8 cellular contexts compared by ENCODE assay signal in the genomic region with DNA sequence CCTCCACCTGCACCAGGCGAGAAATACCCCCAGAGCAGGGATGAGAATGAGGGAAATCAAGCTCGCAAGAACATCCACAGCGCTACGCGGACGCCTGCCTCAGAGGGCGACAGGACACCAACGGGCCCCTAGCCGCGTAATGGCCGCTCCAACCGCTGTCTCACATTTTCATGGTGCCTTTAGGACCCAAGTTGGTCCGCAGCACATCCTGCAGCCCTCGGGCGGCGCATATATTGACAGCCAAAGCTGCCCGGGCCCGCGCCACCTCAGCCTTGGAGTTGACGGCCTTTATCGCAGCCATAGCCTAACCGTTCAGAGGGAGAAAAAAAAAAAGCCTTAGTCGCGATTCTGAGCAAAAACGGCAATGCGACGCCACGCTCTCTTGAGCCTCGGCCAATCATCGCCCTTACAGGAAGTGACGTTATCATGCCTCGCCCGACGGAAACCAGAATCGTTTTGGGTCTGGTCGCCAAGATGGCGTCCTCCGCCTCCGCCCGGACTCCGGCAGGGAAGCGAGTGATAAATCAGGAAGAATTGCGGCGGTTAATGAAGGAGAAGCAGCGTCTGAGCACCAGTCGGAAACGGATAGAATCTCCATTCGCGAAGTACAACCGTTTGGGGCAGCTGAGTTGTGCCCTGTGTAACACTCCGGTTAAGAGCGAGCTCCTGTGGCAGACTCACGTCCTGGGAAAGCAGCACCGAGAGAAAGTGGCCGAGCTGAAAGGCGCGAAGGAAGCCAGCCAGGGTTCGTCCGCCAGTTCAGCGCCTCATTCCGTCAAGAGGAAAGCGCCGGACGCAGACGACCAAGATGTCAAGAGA. TPM values are rescaled to one million over a fixed set of nuclear protein-coding genes. Genes with fewer than 3 reads are reported as not detected.
A peak's percentile ranks its signal among the peaks of the same experiment; 100 is the strongest.
DNase-seq lines count a peak whose midpoint lies in the region; ATAC-seq, FAIRE-seq and TF ChIP-seq lines count a peak whose summit lies in the region.

A gene with protein sequence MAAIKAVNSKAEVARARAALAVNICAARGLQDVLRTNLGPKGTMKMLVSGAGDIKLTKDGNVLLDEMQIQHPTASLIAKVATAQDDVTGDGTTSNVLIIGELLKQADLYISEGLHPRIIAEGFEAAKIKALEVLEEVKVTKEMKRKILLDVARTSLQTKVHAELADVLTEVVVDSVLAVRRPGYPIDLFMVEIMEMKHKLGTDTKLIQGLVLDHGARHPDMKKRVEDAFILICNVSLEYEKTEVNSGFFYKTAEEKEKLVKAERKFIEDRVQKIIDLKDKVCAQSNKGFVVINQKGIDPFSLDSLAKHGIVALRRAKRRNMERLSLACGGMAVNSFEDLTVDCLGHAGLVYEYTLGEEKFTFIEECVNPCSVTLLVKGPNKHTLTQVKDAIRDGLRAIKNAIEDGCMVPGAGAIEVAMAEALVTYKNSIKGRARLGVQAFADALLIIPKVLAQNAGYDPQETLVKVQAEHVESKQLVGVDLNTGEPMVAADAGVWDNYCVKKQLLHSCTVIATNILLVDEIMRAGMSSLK (minus strand): TSS at position 368 of the 819 bp plus-strand sequence. CDS start 67 bp downstream, at position 301.
A gene with protein sequence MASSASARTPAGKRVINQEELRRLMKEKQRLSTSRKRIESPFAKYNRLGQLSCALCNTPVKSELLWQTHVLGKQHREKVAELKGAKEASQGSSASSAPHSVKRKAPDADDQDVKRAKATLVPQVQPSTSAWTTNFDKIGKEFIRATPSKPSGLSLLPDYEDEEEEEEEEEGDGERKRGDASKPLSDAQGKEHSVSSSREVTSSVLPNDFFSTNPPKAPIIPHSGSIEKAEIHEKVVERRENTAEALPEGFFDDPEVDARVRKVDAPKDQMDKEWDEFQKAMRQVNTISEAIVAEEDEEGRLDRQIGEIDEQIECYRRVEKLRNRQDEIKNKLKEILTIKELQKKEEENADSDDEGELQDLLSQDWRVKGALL (plus strand): TSS at position 448 of the 819 bp plus-strand sequence. CDS start 27 bp downstream, at position 475.

- H3K27me3 ChIP-seq in DND-41 (ENCODE audit: insufficient read depth, low read length, poor library complexity) (no peaks in the 10 kb centered on the region), Karpas-422 (ENCODE audit: low read length) (no peaks in the 10 kb centered on the region), fibroblast of lung (ENCODE audit: control insufficient read depth, insufficient read depth, low read length) (no peaks in the 10 kb centered on the region)

- H3K9me3 ChIP-seq in DND-41 (ENCODE audit: insufficient read depth, low read length, severe bottlenecking), result no peaks in the 10 kb centered on the region
- no peaks in the 10 kb centered on the region for H3K9me3 ChIP-seq in Karpas-422 (ENCODE audit: low read length)
- H3K9me3 ChIP-seq in fibroblast of lung (ENCODE audit: control insufficient read depth, insufficient read depth, low read depth, low read length), result no peaks in the 10 kb centered on the region

- DNase-seq in DND-41, result peak; percentile 92
- peak; percentile 98 for DNase-seq in Karpas-422
- DNase-seq in RCC 7860 (ENCODE audit: low spot score), result peak; percentile 76
- DNase-seq in activated T-helper 1 cell treated with anti-CD3 and anti-CD28 coated beads, Interleukin-2, amount 50 U/mL, for 16 hours (ENCODE audit: low read depth in 1 of 2, low spot score in 1 of 2), result peak; percentile 77 to 81
- peak; percentile 94 to 96 for DNase-seq in fibroblast of lung (ENCODE audit: low read depth in 2 of 2)
- DNase-seq in naive B cell, result peak; percentile 90
- DNase-seq in stimulated activated effector memory CD8-positive, alpha-beta T cell treated with anti-CD3 and anti-CD28 coated beads, Interleukin-12 subunit alpha, Interleukin-12 subunit beta, amount 100 ng/mL, for 72 hours (ENCODE audit: low spot score in 2 of 2), result peak; percentile 72 to 92

- H3K9ac ChIP-seq in DND-41 (ENCODE audit: low read depth, low read length) (peak within 1 kb of the TSS; percentile 67), Karpas-422 (ENCODE audit: low read length) (peak within 1 kb of the TSS; percentile 77), fibroblast of lung (ENCODE audit: insufficient read depth, low read length) (peak within 1 kb of the TSS; percentile 95)

- peaks cover 0 to 21% (median 4%) of the 10 kb centered on the region in 3 donors for H3K27me3 Mint-ChIP-seq in naive B cell

- H3K79me2 ChIP-seq in DND-41 (ENCODE audit: insufficient read depth, low read length), result peaks cover 26% of the 10 kb centered on the region
- peaks cover 26% of the 10 kb centered on the region for H3K79me2 ChIP-seq in Karpas-422 (ENCODE audit: low read length)
- peaks cover 24% of the 10 kb centered on the region for H3K79me2 ChIP-seq in fibroblast of lung (ENCODE audit: control insufficient read depth, insufficient read depth, low read length)

- FAIRE-seq in RCC 7860 (lab: Jason Lieb, UNC), result peak; percentile 72

- peaks cover 17 to 24% of the 10 kb centered on the region in 2 donors for H3K36me3 Mint-ChIP-seq in naive B cell
- peaks cover 55% of the 10 kb centered on the region for H3K36me3 Mint-ChIP-seq in stimulated activated effector memory CD8-positive, alpha-beta T cell treated with anti-CD3 and anti-CD28 coated beads, Interleukin-12 subunit alpha, Interleukin-12 subunit beta, amount 100 ng/mL, for 72 hours

- ATAC-seq in DND-41 (ENCODE audit: insufficient read depth, low read depth) (peak; percentile 92), GM21825 (IDR thresholded peaks at IDR 0.05; ENCODE audit: unreplicated experiment) (peak; percentile 80), naive B cell (ENCODE audit: low read depth in 2 of 2) (peak; percentile 93 to 95)
- ATAC-seq in stimulated activated effector memory CD8-positive, alpha-beta T cell treated with anti-CD3 and anti-CD28 coated beads, Interleukin-12 subunit alpha, Interleukin-12 subunit beta, amount 100 ng/mL, for 72 hours, result peak; percentile 99

- H3K36me3 ChIP-seq in DND-41 (ENCODE audit: insufficient read depth, low read length) (peaks cover 34% of the 10 kb centered on the region), Karpas-422 (ENCODE audit: insufficient read depth, low read length) (peaks cover 19% of the 10 kb centered on the region; the same call in 1 of the 2 replicates), fibroblast of lung (ENCODE audit: control insufficient read depth, insufficient read depth, low read length) (no peaks in the 10 kb centered on the region)

- H2AFZ ChIP-seq in DND-41 (ENCODE audit: low read depth, low read length) (peak within 1 kb of the TSS; percentile 87), Karpas-422 (ENCODE audit: low read length) (peak within 1 kb of the TSS; percentile 46; the same call in 1 of the 2 replicates), fibroblast of lung (ENCODE audit: low read length) (peak within 1 kb of the TSS; percentile 100)

- H3K27ac Mint-ChIP-seq in naive B cell, result peak within 1 kb of the TSS; percentile 98 to 100 (median 100)
- peak within 1 kb of the TSS; percentile 100 for H3K27ac Mint-ChIP-seq in stimulated activated effector memory CD8-positive, alpha-beta T cell treated with anti-CD3 and anti-CD28 coated beads, Interleukin-12 subunit alpha, Interleukin-12 subunit beta, amount 100 ng/mL, for 72 hours

- H4K20me1 ChIP-seq in DND-41 (ENCODE audit: insufficient read depth, low read length), result no peaks in the 10 kb centered on the region
- no peaks in the 10 kb centered on the region for H4K20me1 ChIP-seq in Karpas-422 (ENCODE audit: insufficient read depth, low read depth, low read length)
- no peaks in the 10 kb centered on the region for H4K20me1 ChIP-seq in fibroblast of lung (ENCODE audit: control insufficient read depth, extremely low read depth, insufficient read depth, low read length)

- peak within 1 kb of the TSS; percentile 63 to 86 for H3K4me3 ChIP-seq in DND-41 (ENCODE audit: low read depth in 1 of 2, low read length in 2 of 2)
- H3K4me3 ChIP-seq in Karpas-422 (ENCODE audit: low read length), result peak within 1 kb of the TSS; percentile 80
- H3K4me3 ChIP-seq in fibroblast of lung (replicated peaks in 1 of 4; ENCODE audit: control extremely low read depth in 1 of 4, insufficient read depth in 1 of 4, low read depth in 3 of 4, low read length in 4 of 4), result peak within 1 kb of the TSS; percentile 90 to 100 (median 100)

- TF ChIP-seq CTCF in DND-41 (IDR thresholded peaks at IDR 0.05; ENCODE audit: borderline replicate concordance, extremely low read depth, low read length, poor library complexity, severe bottlenecking) (peak; percentile 2), fibroblast of lung (conservative IDR thresholded peaks at IDR 0.05 in 1 of 2, IDR thresholded peaks at IDR 0.05 in 1 of 2; ENCODE audit: low read depth in 1 of 2, low read length in 2 of 2) (no peak)

- peaks cover 30% of the 10 kb centered on the region for H3K4me1 ChIP-seq in DND-41 (ENCODE audit: insufficient read depth, low read length)
- peaks cover 22% of the 10 kb centered on the region for H3K4me1 ChIP-seq in Karpas-422 (ENCODE audit: low read length)
- peaks cover 6% of the 10 kb centered on the region for H3K4me1 ChIP-seq in fibroblast of lung (ENCODE audit: control insufficient read depth, extremely low read depth, insufficient read depth, low read length)

- H3K9me3 Mint-ChIP-seq in naive B cell, result peaks cover 0 to 9% (median 0%) of the 10 kb centered on the region in 7 donors
- peaks cover 7% of the 10 kb centered on the region for H3K9me3 Mint-ChIP-seq in stimulated activated effector memory CD8-positive, alpha-beta T cell treated with anti-CD3 and anti-CD28 coated beads, Interleukin-12 subunit alpha, Interleukin-12 subunit beta, amount 100 ng/mL, for 72 hours

- peak within 1 kb of the TSS; percentile 86 for H3K4me2 ChIP-seq in DND-41 (ENCODE audit: insufficient read depth, low read length)
- H3K4me2 ChIP-seq in Karpas-422 (ENCODE audit: low read depth, low read length, poor library complexity, severe bottlenecking), result peak within 1 kb of the TSS; percentile 86
- peak within 1 kb of the TSS; percentile 96 for H3K4me2 ChIP-seq in fibroblast of lung (ENCODE audit: extremely low read depth, insufficient read depth, low read length)

- H3K9me2 ChIP-seq in Karpas-422 (replicated peaks; ENCODE audit: insufficient read depth, low read length), result peaks cover 8% of the 10 kb centered on the region; the same call in 1 of the 2 replicates

- H3K4me1 Mint-ChIP-seq in naive B cell, result peaks cover 28 to 30% (median 30%) of the 10 kb centered on the region in 3 donors
- peaks cover 34% of the 10 kb centered on the region for H3K4me1 Mint-ChIP-seq in stimulated activated effector memory CD8-positive, alpha-beta T cell treated with anti-CD3 and anti-CD28 coated beads, Interleukin-12 subunit alpha, Interleukin-12 subunit beta, amount 100 ng/mL, for 72 hours

- peak within 1 kb of the TSS; percentile 89 for H3K27ac ChIP-seq in DND-41 (ENCODE audit: low read length)
- peak within 1 kb of the TSS; percentile 57 for H3K27ac ChIP-seq in Karpas-422 (ENCODE audit: low read length)
- H3K27ac ChIP-seq in fibroblast of lung (ENCODE audit: insufficient read depth, low read length), result peak within 1 kb of the TSS; percentile 99

- peak within 1 kb of the TSS; percentile 96 to 100 (median 100) for H3K4me3 Mint-ChIP-seq in naive B cell
- H3K4me3 Mint-ChIP-seq in stimulated activated effector memory CD8-positive, alpha-beta T cell treated with anti-CD3 and anti-CD28 coated beads, Interleukin-12 subunit alpha, Interleukin-12 subunit beta, amount 100 ng/mL, for 72 hours, result peak within 1 kb of the TSS; percentile 100

RNA-seq across cellular contexts. Expression of the first gene that starts in this region (rescaled TPM):
- 5.4 and 7.0 TPM in 2 replicates for total RNA-seq in Karpas-422 (2014; rRNA removed; shearing (Covaris generic); ENCODE audit: low replicate concordance)
- 0.77 and 1.2 TPM in 2 replicates for total RNA-seq in fibroblast of lung
- polyA plus RNA-seq in fibroblast of lung (1.1 and 3.0 TPM in 2 replicates), naive B cell (ENCODE audit: low read depth in 6 of 6) (1 to 10 TPM in 4 of 6 donors, under 1 TPM in 1, not detected in 1; 0.82 to 4.5 (median 1.5) TPM)
- 1.2 and 2.3 TPM in 2 replicates for polyA plus RNA-seq in fibroblast of lung (2012)
- polyA minus RNA-seq in fibroblast of lung (ENCODE audit: low replicate concordance), result not detected in 2 replicates

RNA-seq across cellular contexts. Expression of the second gene that starts in this region (rescaled TPM):
- total RNA-seq in Karpas-422 (2014; rRNA removed; shearing (Covaris generic); ENCODE audit: low replicate concordance), result 10.2 and 32.4 TPM in 2 replicates
- 14.4 and 21.6 TPM in 2 replicates for total RNA-seq in fibroblast of lung
- 10.0 and 12.1 TPM in 2 replicates for polyA plus RNA-seq in fibroblast of lung
- 8.8 and 9.1 TPM in 2 replicates for polyA plus RNA-seq in fibroblast of lung (2012)
- polyA minus RNA-seq in fibroblast of lung (ENCODE audit: low replicate concordance), result 1.1 and 2.2 TPM in 2 replicates
- polyA plus RNA-seq in naive B cell (ENCODE audit: low read depth in 6 of 6), result 10 to 100 TPM in 5 of 6 donors, 1 to 10 TPM in 1; 4.5 to 32.8 (median 28.0) TPM

Comparison
In these comparisons a context has a peak if more than half of its experiments do, and no peak if none do; other contexts are left out.
1. Peak in every context shown above with its lines: DNase-seq, ATAC-seq, H3K4me3 ChIP-seq and H3K27ac ChIP-seq.
2. H2AFZ ChIP-seq: peak in every context shown above with its lines; median percentile 100 in fibroblast of lung; 87 in DND-41; 46 in Karpas-422.